Comparison of ENCODE assay signal across 8 cellular contexts in genomic region chr1:113389953-113390834, GRCh38. TPM values are rescaled to one million over a fixed set of nuclear protein-coding genes. Genes with fewer than 3 reads are reported as not detected.
DNase-seq lines count a peak whose midpoint lies in the region; ATAC-seq and TF ChIP-seq lines count a peak whose summit lies in the region.

TSS of gene MAGI3 (plus strand) at chr1:113390515. CDS start at chr1:113391034, 519 bp downstream.

- H3K9me3 ChIP-seq in colonic mucosa = no peaks in the 10 kb centered on the region

- H3K9ac ChIP-seq in colonic mucosa (ENCODE audit: low read depth in 2 of 2, low read length in 2 of 2) = peak within 1 kb of the TSS; percentile 93 to 96

- H3K36me3 ChIP-seq in colonic mucosa = no peaks in the 10 kb centered on the region

- DNase-seq in AG20443 (ENCODE audit: low spot score) (peak; percentile 97), GM19238 (ENCODE audit: insufficient read length, low spot score) (peak; percentile 86), NCI-H510A treated with DMSO at 0.1 percent for 48 hours (lab: John Stamatoyannopoulos, UW) (peak; percentile 95), colonic mucosa (peak; percentile 99)
- peak; percentile 96 for DNase-seq in activated CD4-positive, alpha-beta T cell treated with anti-CD3 and anti-CD28 coated beads for 48 hours
- peak; percentile 88 to 96 (median 91) for DNase-seq in stimulated activated CD4-positive, alpha-beta T cell treated with anti-CD3 and anti-CD28 coated beads, Interleukin-1b, Interleukin-23, amount 100 ng/mL, for 24 hours (ENCODE audit: low read depth in 4 of 4, low spot score in 1 of 4)

- H3K27ac ChIP-seq in colonic mucosa = peak within 1 kb of the TSS; percentile 88
- H3K27ac ChIP-seq in layer of hippocampus (ENCODE audit: low read depth, low read length) = peak within 1 kb of the TSS; percentile 73

- H3K27me3 ChIP-seq in colonic mucosa (no peaks in the 10 kb centered on the region), layer of hippocampus (ENCODE audit: control insufficient read depth, insufficient read depth, low read length) (no peaks in the 10 kb centered on the region)

- H3K4me1 ChIP-seq in colonic mucosa = peaks cover 5% of the 10 kb centered on the region

- peak within 1 kb of the TSS; percentile 80 for H3K4me3 ChIP-seq in colonic mucosa

- ATAC-seq in HG03439 (IDR thresholded peaks at IDR 0.05; ENCODE audit: unreplicated experiment) = peak; percentile 100

- intact Hi-C loops in colonic mucosa (cut with DNase I) = loop anchor here (10.0 kb wide), 1 partner anchor 245 kb away; no protein-coding TSS in a partner anchor

- TF ChIP-seq CTCF in colonic mucosa (IDR thresholded peaks at IDR 0.05) = no peak

RNA-seq across cellular contexts. Expression of gene MAGI3, which starts in this region (rescaled TPM):
- 10 to 100 TPM; 38.2 to 46.5 TPM for total RNA-seq in colonic mucosa

Comparison
In these comparisons a context has a peak if more than half of its experiments do, and no peak if none do; other contexts are left out.
1. Peak in every context shown above with its lines: DNase-seq, ATAC-seq, H3K4me3 ChIP-seq and H3K27ac ChIP-seq.